In the genomic region with DNA sequence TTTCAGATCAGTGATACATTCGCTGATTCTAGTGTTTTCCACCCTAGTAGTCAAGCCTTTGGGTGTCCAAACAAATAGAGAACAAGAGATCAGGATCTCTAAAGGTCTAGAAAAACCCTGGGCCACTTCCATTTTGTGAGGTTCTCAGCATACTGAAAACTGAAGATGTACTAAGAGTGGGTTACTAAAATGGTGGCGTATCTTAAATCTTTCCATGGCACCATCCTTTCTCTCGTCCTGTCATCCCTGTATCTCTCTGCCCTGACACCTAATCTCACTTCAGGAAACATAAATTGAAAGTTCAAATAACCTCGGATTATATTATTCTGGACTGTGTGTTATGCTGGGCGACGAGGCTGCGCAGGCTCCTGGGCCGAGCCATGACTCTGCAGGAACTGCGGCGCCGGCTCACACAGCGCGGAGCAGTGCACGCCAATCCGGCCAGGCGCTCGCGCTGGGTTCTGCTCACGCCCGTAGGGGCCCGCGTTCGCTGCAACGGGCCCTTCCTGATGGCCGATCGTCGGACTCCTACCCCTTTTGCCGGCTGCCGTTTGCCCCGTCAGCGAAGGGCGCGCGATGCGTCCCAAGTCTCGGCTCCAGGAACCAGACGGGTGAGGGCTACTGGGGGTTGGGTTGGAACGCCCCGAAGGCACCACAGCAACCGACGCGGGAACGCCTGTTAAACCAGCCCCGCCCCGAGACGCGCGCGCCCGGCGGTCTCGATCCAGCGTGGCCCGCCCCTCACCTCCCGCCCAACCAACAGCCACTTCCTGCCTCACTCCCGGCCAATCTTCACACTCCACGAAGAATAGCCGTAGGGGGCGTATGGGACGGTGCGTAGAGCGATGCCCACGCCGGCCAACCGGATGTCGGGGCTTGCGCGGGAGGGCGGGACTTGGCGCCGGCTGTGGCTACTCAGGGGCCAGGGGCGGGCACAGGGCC, we compare ENCODE assay signal across 8 cellular contexts. TPM values are rescaled to one million over a fixed set of nuclear protein-coding genes. Genes with fewer than 3 reads are reported as not detected.
A peak's percentile ranks its signal among the peaks of the same experiment; 100 is the strongest.
DNase-seq lines count a peak whose midpoint lies in the region; ATAC-seq and TF ChIP-seq lines count a peak whose summit lies in the region.

No MANE protein-coding gene starts in this region.

- intact Hi-C loops in CD14-positive monocyte (cut with micrococcal nuclease), result loop anchor here (2.0 to 10.0 kb wide), 3 partner anchors 19 to 73 kb away; a partner anchor contains a TSS

- peak overlapping the region; percentile 97 to 98 for H3K27ac ChIP-seq in liver (ENCODE audit: low read depth in 1 of 2, low read length in 2 of 2)

- H3K27me3 ChIP-seq in liver (ENCODE audit: control insufficient read depth in 4 of 4, insufficient read depth in 4 of 4, low read length in 3 of 4), result no peaks in the 10 kb centered on the region

- peaks cover 3 to 29% (median 11%) of the 10 kb centered on the region in 4 donors for H3K4me1 ChIP-seq in liver (ENCODE audit: control insufficient read depth in 4 of 4, insufficient read depth in 4 of 4, low read length in 3 of 4)

- no peak for TF ChIP-seq CTCF in CD14-positive monocyte (IDR thresholded peaks at IDR 0.05)
- TF ChIP-seq CTCF in liver (IDR thresholded peaks at IDR 0.05; ENCODE audit: low read depth, low read length, missing input control), result no peak

- peak overlapping the region; percentile 81 to 95 for H3K9ac ChIP-seq in liver (ENCODE audit: low read depth in 1 of 2, low read length in 2 of 2)

- H3K9me3 Mint-ChIP-seq in CD14-positive monocyte, result no peaks in the 10 kb centered on the region

- H3K4me3 Mint-ChIP-seq in CD14-positive monocyte, result peak overlapping the region; percentile 94 to 97

- H3K4me1 Mint-ChIP-seq in CD14-positive monocyte, result peaks cover 54% of the 10 kb centered on the region

- peak; percentile 85 for ATAC-seq in GM19395 (IDR thresholded peaks at IDR 0.05; ENCODE audit: unreplicated experiment)
- peak; percentile 85 for ATAC-seq in HG03558 (IDR thresholded peaks at IDR 0.05; ENCODE audit: extremely low read depth, unreplicated experiment)

- 1% methylated on average over 72 of the region's 72 CpGs for WGBS in liver

- H3K36me3 Mint-ChIP-seq in CD14-positive monocyte, result peaks cover 0 to 15% of the 10 kb centered on the region in 2 donors

- peaks cover 0 to 6% (median under 1%) of the 10 kb centered on the region in 4 donors for H3K36me3 ChIP-seq in liver (ENCODE audit: control insufficient read depth in 4 of 4, insufficient read depth in 3 of 4, low read depth in 1 of 4, low read length in 3 of 4)

- peak overlapping the region; percentile 73 to 87 (median 85) for H3K4me3 ChIP-seq in liver (ENCODE audit: low read depth in 1 of 3, low read length in 3 of 3)

- peak in 1 of 2 donors; percentile 7 for TF ChIP-seq RAD21 in liver (IDR thresholded peaks at IDR 0.05)

- H3K27me3 Mint-ChIP-seq in CD14-positive monocyte (ENCODE audit: low read depth in 3 of 3), result peaks cover 0 to 2% (median 0%) of the 10 kb centered on the region in 3 donors

- peak overlapping the region; percentile 96 to 100 (median 100) for H3K27ac Mint-ChIP-seq in CD14-positive monocyte

- DNase-seq in CD14-positive monocyte (ENCODE audit: low spot score) (peak; percentile 99), NCI-H748 (lab: John Stamatoyannopoulos, UW; ENCODE audit: unreplicated experiment) (peak; percentile 99), dermis microvascular lymphatic vessel endothelial cell (ENCODE audit: low read depth in 2 of 2) (peak; percentile 98 to 100)
- peak; percentile 92 to 99 for DNase-seq in activated CD4-positive, alpha-beta T cell treated with anti-CD3 and anti-CD28 coated beads, Interleukin-2, amount 50 U/mL, for 24 hours (ENCODE audit: low read depth in 1 of 2, low spot score in 1 of 2)
- DNase-seq in stimulated activated CD4-positive, alpha-beta T cell treated with anti-CD3 and anti-CD28 coated beads, Interleukin-4, amount 100 ng/mL, for 1 hour, result peak; percentile 98

- H3K9me3 ChIP-seq in liver (ENCODE audit: control insufficient read depth in 4 of 4, low read length in 3 of 4), result no peaks in the 10 kb centered on the region

TF ChIP-seq in liver, 16 proteins besides CTCF, POLR2A, EP300 and RAD21:
- TF ChIP-seq GABPA (IDR thresholded peaks at IDR 0.05 in 1 of 2, conservative IDR thresholded peaks at IDR 0.05 in 1 of 2) (peak; percentile 61 to 87), SP1 (IDR thresholded peaks at IDR 0.05) (peak; percentile 97), JUND (IDR thresholded peaks at IDR 0.05) (no peak), YY1 (IDR thresholded peaks at IDR 0.05) (peak; percentile 91), EGR1 (IDR thresholded peaks at IDR 0.05; ENCODE audit: low read depth in 2 of 2) (peak in 1 of 2 donors; percentile 11), FOXA2 (IDR thresholded peaks at IDR 0.05) (no peak), HNF4A (conservative IDR thresholded peaks at IDR 0.05) (no peak), RXRA (IDR thresholded peaks at IDR 0.05) (peak; percentile 25 to 28), FOXA1 (IDR thresholded peaks at IDR 0.05) (no peak), TAF1 (conservative IDR thresholded peaks at IDR 0.05) (peak; percentile 56)
- TF ChIP-seq, protein P1, sequence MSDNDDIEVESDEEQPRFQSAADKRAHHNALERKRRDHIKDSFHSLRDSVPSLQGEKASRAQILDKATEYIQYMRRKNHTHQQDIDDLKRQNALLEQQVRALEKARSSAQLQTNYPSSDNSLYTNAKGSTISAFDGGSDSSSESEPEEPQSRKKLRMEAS (IDR thresholded peaks at IDR 0.05), result peak; percentile 7
- TF ChIP-seq, protein P2, sequence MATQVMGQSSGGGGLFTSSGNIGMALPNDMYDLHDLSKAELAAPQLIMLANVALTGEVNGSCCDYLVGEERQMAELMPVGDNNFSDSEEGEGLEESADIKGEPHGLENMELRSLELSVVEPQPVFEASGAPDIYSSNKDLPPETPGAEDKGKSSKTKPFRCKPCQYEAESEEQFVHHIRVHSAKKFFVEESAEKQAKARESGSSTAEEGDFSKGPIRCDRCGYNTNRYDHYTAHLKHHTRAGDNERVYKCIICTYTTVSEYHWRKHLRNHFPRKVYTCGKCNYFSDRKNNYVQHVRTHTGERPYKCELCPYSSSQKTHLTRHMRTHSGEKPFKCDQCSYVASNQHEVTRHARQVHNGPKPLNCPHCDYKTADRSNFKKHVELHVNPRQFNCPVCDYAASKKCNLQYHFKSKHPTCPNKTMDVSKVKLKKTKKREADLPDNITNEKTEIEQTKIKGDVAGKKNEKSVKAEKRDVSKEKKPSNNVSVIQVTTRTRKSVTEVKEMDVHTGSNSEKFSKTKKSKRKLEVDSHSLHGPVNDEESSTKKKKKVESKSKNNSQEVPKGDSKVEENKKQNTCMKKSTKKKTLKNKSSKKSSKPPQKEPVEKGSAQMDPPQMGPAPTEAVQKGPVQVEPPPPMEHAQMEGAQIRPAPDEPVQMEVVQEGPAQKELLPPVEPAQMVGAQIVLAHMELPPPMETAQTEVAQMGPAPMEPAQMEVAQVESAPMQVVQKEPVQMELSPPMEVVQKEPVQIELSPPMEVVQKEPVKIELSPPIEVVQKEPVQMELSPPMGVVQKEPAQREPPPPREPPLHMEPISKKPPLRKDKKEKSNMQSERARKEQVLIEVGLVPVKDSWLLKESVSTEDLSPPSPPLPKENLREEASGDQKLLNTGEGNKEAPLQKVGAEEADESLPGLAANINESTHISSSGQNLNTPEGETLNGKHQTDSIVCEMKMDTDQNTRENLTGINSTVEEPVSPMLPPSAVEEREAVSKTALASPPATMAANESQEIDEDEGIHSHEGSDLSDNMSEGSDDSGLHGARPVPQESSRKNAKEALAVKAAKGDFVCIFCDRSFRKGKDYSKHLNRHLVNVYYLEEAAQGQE (IDR thresholded peaks at IDR 0.05), result peak; percentile 84
- TF ChIP-seq, protein P3, sequence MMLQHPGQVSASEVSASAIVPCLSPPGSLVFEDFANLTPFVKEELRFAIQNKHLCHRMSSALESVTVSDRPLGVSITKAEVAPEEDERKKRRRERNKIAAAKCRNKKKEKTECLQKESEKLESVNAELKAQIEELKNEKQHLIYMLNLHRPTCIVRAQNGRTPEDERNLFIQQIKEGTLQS (IDR thresholded peaks at IDR 0.05), result no peak
TF ChIP-seq in liver: peak in this region for 8.

RNA-seq across cellular contexts. Expression of a gene that starts 0.5 kb away (rescaled TPM):
- 100 to 1,000 TPM; 259 to 368 TPM for polyA plus RNA-seq in CD14-positive monocyte
- total RNA-seq in dermis microvascular lymphatic vessel endothelial cell, result 518 and 522 TPM in 2 replicates
- total RNA-seq in liver, result 100 to 1,000 TPM; 362 to 628 TPM
- polyA plus RNA-seq in liver, result 100 to 1,000 TPM; 129 to 266 TPM

RNA-seq across cellular contexts. Expression of a gene that starts 17.4 kb away (rescaled TPM):
- not detected for polyA plus RNA-seq in CD14-positive monocyte
- not detected in 2 replicates for total RNA-seq in dermis microvascular lymphatic vessel endothelial cell
- total RNA-seq in liver, result not detected
- polyA plus RNA-seq in liver, result not detected

RNA-seq across cellular contexts. Expression of a gene that starts 34.4 kb away (rescaled TPM):
- 1 to 10 TPM; 2.2 to 2.7 TPM for polyA plus RNA-seq in CD14-positive monocyte
- 5.3 and 9.9 TPM in 2 replicates for total RNA-seq in dermis microvascular lymphatic vessel endothelial cell
- total RNA-seq in liver, result 1 to 10 TPM; 7.6 TPM
- polyA plus RNA-seq in liver, result 1 to 10 TPM; 2.2 to 5.0 TPM

Comparison
In these comparisons a context has a peak if more than half of its experiments do, and no peak if none do; other contexts are left out.
1. Peak in every context shown above with its lines: DNase-seq, ATAC-seq, H3K4me3 ChIP-seq and H3K27ac ChIP-seq.